9 cellular contexts compared by ENCODE assay signal in genomic region chr4:15882675-15883086, GRCh38. TPM values are rescaled to one million over a fixed set of nuclear protein-coding genes. Genes with fewer than 3 reads are reported as not detected.
A peak's percentile ranks its signal among the peaks of the same experiment; 100 is the strongest.
DNase-seq lines count a peak whose midpoint lies in the region; TF ChIP-seq lines count a peak whose summit lies in the region.
"Had no signal": no experiment of that assay in that cellular context is flagged by ENCODE, and none has a peak within 500 bp of the region (broad histone marks: within the 10 kb centered on the region; RNA-seq: fewer than 3 reads in every experiment).

No MANE protein-coding gene starts in this region.

- POLR2A ChIA-PET in HEK293T (lab: Yijun Ruan, JAX): no interaction called here

- DNase-seq in NCI-H82 (lab: John Stamatoyannopoulos, UW): peak; percentile 82
- DNase-seq in NCI-H82 treated with DMSO at 0.1 percent for 48 hours (lab: John Stamatoyannopoulos, UW; ENCODE audit: unreplicated experiment): no peak
- peak; percentile 70 for DNase-seq in HEK293T (ENCODE audit: extremely low spot score)
- DNase-seq in MM.1S: peak; percentile 85
- DNase-seq in SKM-1 (lab: John Stamatoyannopoulos, UW; ENCODE audit: unreplicated experiment): peak; percentile 57
- no peak for DNase-seq in ascending aorta (ENCODE audit: low spot score in 2 of 2)
- DNase-seq in hippocampal formation (lab: John Stamatoyannopoulos, UW): peak; percentile 32 to 41
- peak; percentile 41 for DNase-seq in skeletal muscle cell (ENCODE audit: low read depth)

- H3K9me3 ChIP-seq in MM.1S (replicated peaks; ENCODE audit: insufficient read depth, low read length): no peaks in the 10 kb centered on the region
- no peaks in the 10 kb centered on the region for H3K9me3 ChIP-seq in ascending aorta

- H3K4me1 ChIP-seq in MM.1S (ENCODE audit: low read length) (no peaks in the 10 kb centered on the region), ascending aorta (no peaks in the 10 kb centered on the region)

- no peaks in the 10 kb centered on the region for H3K9me2 ChIP-seq in MM.1S (replicated peaks; ENCODE audit: insufficient read depth, low read length)

- H3K36me3 ChIP-seq in MM.1S (replicated peaks; ENCODE audit: insufficient read depth, low read length) (no peaks in the 10 kb centered on the region), ascending aorta (no peaks in the 10 kb centered on the region)

- H3K27ac ChIP-seq in MM.1S (ENCODE audit: low read length) (no peak overlapping the region), ascending aorta (no peak overlapping the region)
- H3K27ac ChIP-seq: skin epidermis had no signal

- no peak overlapping the region for H3K4me2 ChIP-seq in MM.1S (ENCODE audit: low read depth, low read length)

- TF ChIP-seq CTCF in MM.1S (IDR thresholded peaks at IDR 0.05; ENCODE audit: low read length) (peak; percentile 95), ascending aorta (IDR thresholded peaks at IDR 0.05) (peak; percentile 59 to 83 (median 79))

- intact Hi-C loops in ascending aorta (cut with DNase I): loop anchor here (1.0 to 5.0 kb wide), 4 partner anchors 74 to 382 kb away; no protein-coding TSS in a partner anchor

- H2AFZ ChIP-seq in MM.1S (ENCODE audit: low read length): no peak overlapping the region

- no peaks in the 10 kb centered on the region for H4K20me1 ChIP-seq in MM.1S (ENCODE audit: insufficient read depth, low read length)

- H3K27me3 ChIP-seq in MM.1S (replicated peaks; ENCODE audit: insufficient read depth, low read length) (no peaks in the 10 kb centered on the region), ascending aorta (no peaks in the 10 kb centered on the region)

- CTCF ChIA-PET in HEK293T (lab: Yijun Ruan, JAX): interaction anchor here (0.6 to 2.3 kb wide), 16 partner anchors 8 to 1652 kb away, joined by 3 to 21 read pairs (median 3); no protein-coding TSS in a partner anchor

- no peak overlapping the region for H3K4me3 ChIP-seq in MM.1S (ENCODE audit: low read length)
- no peak overlapping the region for H3K4me3 ChIP-seq in ascending aorta
- no peak overlapping the region for H3K4me3 ChIP-seq in skeletal muscle cell (ENCODE audit: low read depth, low read length)
- H3K4me3 ChIP-seq: skin epidermis had no signal

- no peak overlapping the region for H3K9ac ChIP-seq in MM.1S (ENCODE audit: low read length)

- H3K79me2 ChIP-seq in MM.1S (ENCODE audit: low read length): no peaks in the 10 kb centered on the region

- H3F3A ChIP-seq in MM.1S (ENCODE audit: insufficient read depth, low read length): no peaks in the 10 kb centered on the region

TF ChIP-seq in HEK293T, 16 proteins besides CTCF, POLR2A, EP300 and RAD21:
- TF ChIP-seq ELF4 (IDR thresholded peaks at IDR 0.05) (no peak), FOXA1 (IDR thresholded peaks at IDR 0.05) (no peak), TARDBP (IDR thresholded peaks at IDR 0.05) (no peak)
TF ChIP-seq in HEK293T: peak in this region for 0.

RNA-seq across cellular contexts. Expression of gene FGFBP1, which starts 55.9 kb away (rescaled TPM):
- not detected for total RNA-seq in ascending aorta

Comparison
In these comparisons a context has a peak if more than half of its experiments do, and no peak if none do; other contexts are left out.
1. DNase-seq: peak in NCI-H82 (single experiment), HEK293T (single experiment), MM.1S (single experiment), SKM-1 (single experiment), hippocampal formation (2 of 2) and skeletal muscle cell (single experiment); none in NCI-H82 treated with DMSO at 0.1 percent for 48 hours (single experiment) and ascending aorta (0 of 2).